8 cellular contexts compared by ENCODE assay signal in genomic region chr3:58350627-58351013, GRCh38. TPM values are rescaled to one million over a fixed set of nuclear protein-coding genes. Genes with fewer than 3 reads are reported as not detected.
DNase-seq lines count a peak whose midpoint lies in the region; ATAC-seq and TF ChIP-seq lines count a peak whose summit lies in the region.

No MANE protein-coding gene starts in this region.

- peak overlapping the region; percentile 4 for H3K4me2 ChIP-seq in osteoblast (ENCODE audit: insufficient read depth, low read length)

- DNase-seq in Kasumi-1 (lab: John Stamatoyannopoulos, UW): peak; percentile 33 to 56
- peak; percentile 55 for DNase-seq in adipocyte (ENCODE audit: low read depth)
- peak; percentile 46 for DNase-seq in osteoblast (ENCODE audit: insufficient read length, low spot score, missing footprints)
- DNase-seq in stimulated activated CD4-positive, alpha-beta T cell treated with anti-CD3 and anti-CD28 coated beads, Interleukin-1b, Interleukin-23, amount 100 ng/mL, for 48 hours: no peak

- ATAC-seq in GM19035 (IDR thresholded peaks at IDR 0.05; ENCODE audit: unreplicated experiment) (peak; percentile 12), GM18867 (IDR thresholded peaks at IDR 0.05; ENCODE audit: unreplicated experiment) (no peak), HG03159 (IDR thresholded peaks at IDR 0.05; ENCODE audit: unreplicated experiment) (no peak), HG02798 (IDR thresholded peaks at IDR 0.05; ENCODE audit: poor library complexity, unreplicated experiment) (no peak)

- peak overlapping the region; percentile 40 for H3K27ac ChIP-seq in osteoblast (ENCODE audit: low read depth, low read length)

- no peak overlapping the region for H3K4me3 ChIP-seq in adipocyte (ENCODE audit: low read length)
- no peak overlapping the region for H3K4me3 ChIP-seq in osteoblast (ENCODE audit: insufficient read depth, low read length)

- no peaks in the 10 kb centered on the region for H3K27me3 ChIP-seq in adipocyte (replicated peaks; ENCODE audit: control insufficient read depth, insufficient read depth, low read length)
- H3K27me3 ChIP-seq in osteoblast (ENCODE audit: insufficient read depth, low read length): no peaks in the 10 kb centered on the region

- H3K9me3 ChIP-seq in adipocyte (ENCODE audit: control insufficient read depth, low read length) (no peaks in the 10 kb centered on the region), osteoblast (ENCODE audit: low read depth, low read length) (no peaks in the 10 kb centered on the region)

- H2AFZ ChIP-seq in osteoblast (ENCODE audit: low read length): peak overlapping the region; percentile 54

- no peak for TF ChIP-seq CTCF in osteoblast (IDR thresholded peaks at IDR 0.05; ENCODE audit: extremely low read depth, low read depth, low read length)

- peaks cover 17% of the 10 kb centered on the region for H4K20me1 ChIP-seq in osteoblast (ENCODE audit: insufficient read depth, low read length)

- H3K79me2 ChIP-seq in osteoblast (ENCODE audit: insufficient read depth, low read length): peaks cover 77% of the 10 kb centered on the region

- H3K4me1 ChIP-seq in adipocyte (ENCODE audit: control insufficient read depth, insufficient read depth, low read length) (peaks cover 16% of the 10 kb centered on the region), osteoblast (ENCODE audit: insufficient read depth, low read length) (peaks cover 15% of the 10 kb centered on the region)

- H3K36me3 ChIP-seq in adipocyte (ENCODE audit: control insufficient read depth, insufficient read depth, low read length, severe bottlenecking) (no peaks in the 10 kb centered on the region), osteoblast (ENCODE audit: insufficient read depth, low read length) (peaks cover 2% of the 10 kb centered on the region)

- no peak overlapping the region for H3K9ac ChIP-seq in adipocyte (ENCODE audit: low read length)

RNA-seq across cellular contexts. Expression of gene PXK, which starts 17.9 kb away (rescaled TPM):
- 77.4 and 87.8 TPM in 2 replicates for total RNA-seq in osteoblast

RNA-seq across cellular contexts. Expression of gene HTD2, which starts 44.3 kb away (rescaled TPM):
- total RNA-seq in osteoblast: 6.2 TPM in 2 replicates

RNA-seq across cellular contexts. Expression of gene RPP14, which starts 44.6 kb away (rescaled TPM):
- 13.0 and 13.4 TPM in 2 replicates for total RNA-seq in osteoblast
